ENCODE assay signal across 20 cellular contexts in the genomic region with DNA sequence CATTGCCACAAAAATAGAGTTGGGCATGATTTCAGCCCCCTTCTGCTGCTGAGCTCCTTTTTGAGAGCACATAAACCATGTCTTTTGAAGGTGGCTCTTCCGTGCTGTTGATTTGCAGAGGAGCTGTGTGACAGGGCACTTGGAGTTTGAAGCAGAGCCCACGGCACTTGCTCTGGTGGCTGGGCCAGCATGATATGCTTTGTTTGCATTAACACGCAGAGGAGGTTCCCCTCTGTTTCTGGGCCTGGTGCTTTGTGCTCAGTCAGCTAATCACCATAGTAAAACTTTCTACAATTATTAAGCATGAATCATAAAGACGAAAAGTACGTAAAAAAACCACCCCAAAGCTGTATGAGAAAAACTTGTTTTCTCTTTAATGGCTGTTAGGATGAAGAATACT. TPM values are rescaled to one million over a fixed set of nuclear protein-coding genes. Genes with fewer than 3 reads are reported as not detected.
DNase-seq lines count a peak whose midpoint lies in the region; ATAC-seq and TF ChIP-seq lines count a peak whose summit lies in the region.
"Had no signal": no experiment of that assay in that cellular context is flagged by ENCODE, and none has a peak within 500 bp of the region (broad histone marks: within the 10 kb centered on the region; RNA-seq: fewer than 3 reads in every experiment).

No MANE protein-coding gene starts in this region.

- WGBS in H9 (ENCODE audit: extremely low coverage, insufficient read length, low lambda C conversion rate): no CpG with 5 or more reads among the region's 5 CpGs

- ATAC-seq in activated CD4-positive, CD25-positive, alpha-beta regulatory T cell treated with anti-CD3 and anti-CD28 coated beads, Interleukin-2, amount 50 U/mL, for 24 hours: peak; percentile 59 to 63
- no peak for ATAC-seq in activated naive CD8-positive, alpha-beta T cell treated with anti-CD3 and anti-CD28 coated beads, Interleukin-2, amount 50 U/mL, for 24 hours
- no peak for ATAC-seq in natural killer cell treated with Interleukin-12 subunit alpha and Interleukin-12 subunit beta and Interleukin-15 and Interleukin-18, amount 100 ng/mL, for 72 hours
- ATAC-seq in GM21447 (IDR thresholded peaks at IDR 0.05; ENCODE audit: unreplicated experiment): no peak

- no peak overlapping the region for H4K5ac ChIP-seq in H9 (ENCODE audit: insufficient read length, low read depth, low read length)

- no peak overlapping the region for H3K18ac ChIP-seq in H9 (ENCODE audit: insufficient read length, low read depth, low read length)

- H3K4me2 ChIP-seq in H9 (ENCODE audit: insufficient read depth, insufficient read length, low read length): no peak overlapping the region
- H3K4me2 ChIP-seq: BLaER1 had no signal

- no peak overlapping the region for H3T11ph ChIP-seq in H9 (ENCODE audit: low read length)

- H4K20me1 ChIP-seq in H9 (ENCODE audit: control insufficient read depth, insufficient read depth, insufficient read length): no peaks in the 10 kb centered on the region

- H3K79me2 ChIP-seq in H9 (ENCODE audit: insufficient read depth, low read length): peaks cover 13% of the 10 kb centered on the region; the same call in 1 of the 2 replicates

- H3K4me1 ChIP-seq in H9 (ENCODE audit: insufficient read depth, low read length) (no peaks in the 10 kb centered on the region; the same call in 1 of the 2 replicates), ascending aorta (no peaks in the 10 kb centered on the region)
- H3K4me1 ChIP-seq: BLaER1, colonic mucosa, tibial artery had no signal

- H2AFZ ChIP-seq in H9 (ENCODE audit: low read length): no peak overlapping the region

- H3K36me3 ChIP-seq in ascending aorta: peaks cover 12 to 23% of the 10 kb centered on the region in 2 donors

- peaks cover 35 to 51% (median 44%) of the 10 kb centered on the region in 3 experiments for H3K36me3 Mint-ChIP-seq in H9 (ENCODE audit: insufficient read depth in 1 of 3, low read depth in 3 of 3)
- H3K36me3 Mint-ChIP-seq in activated naive CD8-positive, alpha-beta T cell treated with anti-CD3 and anti-CD28 coated beads, Interleukin-2, amount 50 U/mL, for 24 hours (ENCODE audit: low read depth): peaks cover 66% of the 10 kb centered on the region
- peaks cover 37% of the 10 kb centered on the region for H3K36me3 Mint-ChIP-seq in natural killer cell treated with Interleukin-12 subunit alpha and Interleukin-12 subunit beta and Interleukin-15 and Interleukin-18, amount 100 ng/mL, for 72 hours

- H3K27me3 ChIP-seq in H9 (ENCODE audit: insufficient read depth, low read length) (no peaks in the 10 kb centered on the region), ascending aorta (no peaks in the 10 kb centered on the region)
- H3K27me3 ChIP-seq: BLaER1, colonic mucosa, pancreas, tibial artery had no signal

- H2BK12ac ChIP-seq in H9 (ENCODE audit: insufficient read length, low read depth, low read length): no peak overlapping the region

- no peak overlapping the region for H2BK15ac ChIP-seq in H9 (ENCODE audit: low read depth, low read length)

- H3K27ac Mint-ChIP-seq in H9: peak overlapping the region in 2 of 3 experiments; percentile 44 to 87; a peak in 3 of 7 replicates
- peak overlapping the region; percentile 25 for H3K27ac Mint-ChIP-seq in activated naive CD8-positive, alpha-beta T cell treated with anti-CD3 and anti-CD28 coated beads, Interleukin-2, amount 50 U/mL, for 24 hours
- peak overlapping the region; percentile 55 to 66 for H3K27ac Mint-ChIP-seq in natural killer cell treated with Interleukin-12 subunit alpha and Interleukin-12 subunit beta and Interleukin-15 and Interleukin-18, amount 100 ng/mL, for 72 hours

- no peak overlapping the region; the same call in 1 of the 2 replicates for H3K14ac ChIP-seq in H9 (ENCODE audit: insufficient read depth, low read length)

- H2AK5ac ChIP-seq in H9 (ENCODE audit: insufficient read length, low read length): no peak overlapping the region

- H3K9ac ChIP-seq in H9 (ENCODE audit: extremely low read depth, insufficient read length, low read length): no peak overlapping the region
- H3K9ac ChIP-seq: BLaER1 had no signal

- H3K23me2 ChIP-seq in H9 (ENCODE audit: insufficient read length, low read depth, low read length, poor library complexity, severe bottlenecking): no peaks in the 10 kb centered on the region

- TF ChIP-seq CTCF in H9 (conservative IDR thresholded peaks at IDR 0.05) (no peak), ascending aorta (IDR thresholded peaks at IDR 0.05) (no peak)

- no peak for DNase-seq in activated CD4-positive, CD25-positive, alpha-beta regulatory T cell treated with anti-CD3 and anti-CD28 coated beads, Interleukin-2, amount 50 U/mL, for 72 hours
- no peak for DNase-seq in H9
- DNase-seq in activated naive CD8-positive, alpha-beta T cell treated with anti-CD3 and anti-CD28 coated beads, Interleukin-2, amount 50 U/mL, for 24 hours: no peak
- DNase-seq in natural killer cell treated with Interleukin-12 subunit alpha and Interleukin-12 subunit beta and Interleukin-15 and Interleukin-18, amount 100 ng/mL, for 72 hours (ENCODE audit: low spot score): no peak
- no peak for DNase-seq in occipital lobe (lab: John Stamatoyannopoulos, UW)
- no peak for DNase-seq in ascending aorta (ENCODE audit: low spot score in 2 of 2)
- DNase-seq: activated CD8-positive, alpha-beta memory T cell treated with anti-CD3 and anti-CD28 coated beads, Interleukin-2, amount 50 U/mL, for 4 hours; amygdala; colonic mucosa; foreskin melanocyte; KBM-7; NCI-H2029 treated with DMSO at 0.1 percent for 48 hours; NCI-H510A treated with DMSO at 0.1 percent for 48 hours; pancreas; stimulated activated CD4-positive, alpha-beta T cell treated with anti-CD3 and anti-CD28 coated beads, Interleukin-4, amount 100 ng/mL, for 24 hours; tibial artery had no signal

- peaks cover 35 to 37% of the 10 kb centered on the region in 2 experiments for H3K4me1 Mint-ChIP-seq in H9
- peaks cover 68% of the 10 kb centered on the region for H3K4me1 Mint-ChIP-seq in activated naive CD8-positive, alpha-beta T cell treated with anti-CD3 and anti-CD28 coated beads, Interleukin-2, amount 50 U/mL, for 24 hours
- H3K4me1 Mint-ChIP-seq in natural killer cell treated with Interleukin-12 subunit alpha and Interleukin-12 subunit beta and Interleukin-15 and Interleukin-18, amount 100 ng/mL, for 72 hours (ENCODE audit: low read depth in 2 of 2): peaks cover 61 to 66% of the 10 kb centered on the region in 2 donors

- H3K4me3 Mint-ChIP-seq in H9: no peak overlapping the region
- no peak overlapping the region for H3K4me3 Mint-ChIP-seq in activated naive CD8-positive, alpha-beta T cell treated with anti-CD3 and anti-CD28 coated beads, Interleukin-2, amount 50 U/mL, for 24 hours
- no peak overlapping the region for H3K4me3 Mint-ChIP-seq in natural killer cell treated with Interleukin-12 subunit alpha and Interleukin-12 subunit beta and Interleukin-15 and Interleukin-18, amount 100 ng/mL, for 72 hours

- H2BK120ac ChIP-seq in H9 (ENCODE audit: low read depth, low read length, poor library complexity, severe bottlenecking): no peak overlapping the region

- H3K9me3 Mint-ChIP-seq in H9: peaks cover 6 to 13% of the 10 kb centered on the region in 2 experiments
- no peaks in the 10 kb centered on the region for H3K9me3 Mint-ChIP-seq in activated naive CD8-positive, alpha-beta T cell treated with anti-CD3 and anti-CD28 coated beads, Interleukin-2, amount 50 U/mL, for 24 hours
- H3K9me3 Mint-ChIP-seq in natural killer cell treated with Interleukin-12 subunit alpha and Interleukin-12 subunit beta and Interleukin-15 and Interleukin-18, amount 100 ng/mL, for 72 hours: peaks cover 2% of the 10 kb centered on the region

- H3K79me1 ChIP-seq in H9 (ENCODE audit: insufficient read depth, low read depth, low read length, poor library complexity, severe bottlenecking): peaks cover 3% of the 10 kb centered on the region

- no peak overlapping the region for H2BK5ac ChIP-seq in H9 (ENCODE audit: insufficient read length, low read length)

- H2BK20ac ChIP-seq in H9 (ENCODE audit: low read depth, low read length, poor library complexity, severe bottlenecking): no peak overlapping the region

- H3K27ac ChIP-seq in H9 (ENCODE audit: insufficient read length, low read depth, low read length) (no peak overlapping the region), ascending aorta (no peak overlapping the region)
- H3K27ac ChIP-seq: BLaER1, colonic mucosa, HL-60, pancreas, tibial artery had no signal

- no peak overlapping the region for H4K91ac ChIP-seq in H9 (ENCODE audit: insufficient read length, low read depth, low read length)

- no peaks in the 10 kb centered on the region for H3K9me3 ChIP-seq in H9 (ENCODE audit: control insufficient read depth, low read depth, low read length)
- H3K9me3 ChIP-seq in ascending aorta: no peaks in the 10 kb centered on the region
- H3K9me3 ChIP-seq: colonic mucosa, pancreas, tibial artery had no signal

- intact Hi-C loops in ascending aorta (cut with DNase I): no loop called here

- H3K4me3 ChIP-seq in ascending aorta: no peak overlapping the region
- H3K4me3 ChIP-seq: BLaER1, colonic mucosa, pancreas, tibial artery had no signal

- no peak overlapping the region for H3K4ac ChIP-seq in H9 (ENCODE audit: low read depth, low read length)

- H3K23ac ChIP-seq in H9 (ENCODE audit: insufficient read length, low read depth, low read length): no peak overlapping the region

- no peak overlapping the region for H4K8ac ChIP-seq in H9 (replicated peaks; ENCODE audit: insufficient read length, low read depth, low read length)

- H3K56ac ChIP-seq in H9 (ENCODE audit: insufficient read length, low read depth, low read length): no peak overlapping the region

- no peaks in the 10 kb centered on the region for H3K27me3 Mint-ChIP-seq in H9 (ENCODE audit: low read depth)
- no peaks in the 10 kb centered on the region for H3K27me3 Mint-ChIP-seq in activated naive CD8-positive, alpha-beta T cell treated with anti-CD3 and anti-CD28 coated beads, Interleukin-2, amount 50 U/mL, for 24 hours
- no peaks in the 10 kb centered on the region for H3K27me3 Mint-ChIP-seq in natural killer cell treated with Interleukin-12 subunit alpha and Interleukin-12 subunit beta and Interleukin-15 and Interleukin-18, amount 100 ng/mL, for 72 hours

RNA-seq across cellular contexts. Expression of gene RBM33, which starts 40.1 kb away (rescaled TPM):
- total RNA-seq in H9 (2021): 65.5 and 71.3 TPM in 2 replicates
- total RNA-seq in natural killer cell treated with Interleukin-12 subunit alpha and Interleukin-12 subunit beta and Interleukin-15 and Interleukin-18, amount 100 ng/mL, for 72 hours: 100 to 1,000 TPM in 1 of 2 donors, 10 to 100 TPM in 1; 82.3 to 128 TPM
- 41.6 TPM for total RNA-seq in occipital lobe
- 44.2 TPM for total RNA-seq in ascending aorta

Comparison
In these comparisons a context has a peak if more than half of its experiments do, and no peak if none do; other contexts are left out.
1. ATAC-seq: peak in activated CD4-positive, CD25-positive, alpha-beta regulatory T cell treated with anti-CD3 and anti-CD28 coated beads, Interleukin-2, amount 50 U/mL, for 24 hours (2 of 2); none in activated naive CD8-positive, alpha-beta T cell treated with anti-CD3 and anti-CD28 coated beads, Interleukin-2, amount 50 U/mL, for 24 hours (single experiment), natural killer cell treated with Interleukin-12 subunit alpha and Interleukin-12 subunit beta and Interleukin-15 and Interleukin-18, amount 100 ng/mL, for 72 hours (0 of 2) and GM21447 (single experiment).
2. Peak in every context shown above with its lines, with median percentiles within 50 percentile points of each other: H3K27ac Mint-ChIP-seq.